ENCODE assay signal across 19 cellular contexts in the genomic region with DNA sequence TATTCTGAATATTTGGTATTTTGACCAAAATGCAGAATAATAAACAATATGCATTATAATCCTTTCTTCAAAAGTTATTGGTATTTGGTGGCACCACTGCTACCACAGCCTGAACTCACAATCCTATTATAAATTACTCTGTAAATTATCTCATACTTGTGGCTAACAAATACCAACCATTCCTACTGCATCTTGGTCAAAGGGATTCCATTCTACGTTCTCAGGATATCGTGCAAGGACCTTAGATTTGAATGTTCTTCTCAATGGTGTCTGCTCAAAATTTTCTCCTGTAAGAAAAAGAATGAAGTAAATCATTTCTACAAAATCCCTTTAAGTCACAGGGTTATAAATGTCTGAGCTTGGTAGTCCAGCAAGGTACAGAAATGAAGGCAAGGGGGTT. TPM values are rescaled to one million over a fixed set of nuclear protein-coding genes. Genes with fewer than 3 reads are reported as not detected.
DNase-seq lines count a peak whose midpoint lies in the region; ATAC-seq, FAIRE-seq and TF ChIP-seq lines count a peak whose summit lies in the region.
"Had no signal": no experiment of that assay in that cellular context is flagged by ENCODE, and none has a peak within 500 bp of the region (broad histone marks: within the 10 kb centered on the region; RNA-seq: fewer than 3 reads in every experiment).

No MANE protein-coding gene starts in this region.

- H3K27me3 ChIP-seq in foreskin keratinocyte: no peaks in the 10 kb centered on the region
- H3K27me3 ChIP-seq: tibial nerve had no signal

- no peaks in the 10 kb centered on the region for H3K36me3 ChIP-seq in OCI-LY7 (ENCODE audit: insufficient read depth, low read length)

- CTCF ChIA-PET in OCI-LY7 (lab: Charles Lee; ENCODE audit: unreplicated experiment): no interaction called here

- H3K27ac ChIP-seq in foreskin keratinocyte (no peak overlapping the region), OCI-LY7 (ENCODE audit: low read depth, low read length, poor library complexity, severe bottlenecking) (no peak overlapping the region)
- H3K27ac ChIP-seq: A549, tibial nerve had no signal

- TF ChIP-seq CTCF in astrocyte of the cerebellum (IDR thresholded peaks at IDR 0.05; ENCODE audit: low read depth, low read length, missing control alignments): no peak
- TF ChIP-seq CTCF in foreskin keratinocyte (conservative IDR thresholded peaks at IDR 0.05): no peak
- no peak for TF ChIP-seq CTCF in OCI-LY7 (conservative IDR thresholded peaks at IDR 0.05; ENCODE audit: low read length)
- no peak for TF ChIP-seq CTCF in D721Med (IDR thresholded peaks at IDR 0.05; ENCODE audit: insufficient read depth, missing control alignments)

- H2AFZ ChIP-seq in OCI-LY7 (ENCODE audit: low read length): no peak overlapping the region

- no TSS peak for BruUV-seq in OCI-LY7 (replicated peaks; lab: Mats Ljungman, UMichigan)

- H3K79me2 ChIP-seq in OCI-LY7 (ENCODE audit: insufficient read depth, low read depth, low read length): no peaks in the 10 kb centered on the region

- intact Hi-C loops in OCI-LY7 (cut with micrococcal nuclease; ENCODE audit: unreplicated experiment): loop anchor here (5.0 kb wide), 1 partner anchor 56 kb away; no protein-coding TSS in a partner anchor

- POLR2A ChIA-PET in OCI-LY7 (lab: Charles Lee): no interaction called here

- in situ Hi-C loops in ACHN (cut with HindIII; ENCODE audit: low pct_ligation_motif_present, low pct_unique_long_range_greater_than_20kb, low sequenced_read_pairs) (no loop called here), astrocyte of the cerebellum (cut with HindIII; ENCODE audit: low sequenced_read_pairs) (no loop called here)

- H3K4me2 ChIP-seq in OCI-LY7 (ENCODE audit: low read length): no peak overlapping the region
- H3K4me2 ChIP-seq: A549 had no signal

- no peaks in the 10 kb centered on the region for H3K9me3 ChIP-seq in OCI-LY7 (ENCODE audit: low read length)
- H3K9me3 ChIP-seq: A549, tibial nerve had no signal

- H4K20me1 ChIP-seq in OCI-LY7 (ENCODE audit: insufficient read depth, low read length): no peaks in the 10 kb centered on the region

- peak; percentile 6 for DNase-seq in ACHN
- DNase-seq in HCEC 1CT: peak; percentile 70
- DNase-seq in astrocyte of the cerebellum (ENCODE audit: low read depth): peak; percentile 61
- DNase-seq in hepatic stellate cell (ENCODE audit: low spot score): peak; percentile 59
- DNase-seq in foreskin keratinocyte: no peak
- no peak for DNase-seq in OCI-LY7 (ENCODE audit: low spot score)
- no peak for DNase-seq in D721Med (ENCODE audit: insufficient read length, low spot score)
- DNase-seq: activated naive CD4-positive, alpha-beta T cell; caudate nucleus; endodermal cell; glutamatergic neuron; KBM-7; NCI-H1417; NCI-H2171 treated with DMSO at 0.1 percent for 48 hours; SIG-M5; stimulated activated CD4-positive, alpha-beta T cell treated with anti-CD3 and anti-CD28 coated beads, Interleukin-4, amount 100 ng/mL, for 24 hours had no signal

- no peak for FAIRE-seq in D721Med (lab: Jason Lieb, UNC)

- H3K4me3 ChIP-seq in astrocyte of the cerebellum (ENCODE audit: low read depth, low read length) (no peak overlapping the region), OCI-LY7 (ENCODE audit: low read depth, low read length, poor library complexity, severe bottlenecking) (no peak overlapping the region)
- H3K4me3 ChIP-seq: A549, tibial nerve had no signal

- ATAC-seq in foreskin keratinocyte: no peak
- ATAC-seq in GM21576 (IDR thresholded peaks at IDR 0.05; ENCODE audit: unreplicated experiment): no peak
- ATAC-seq: A549 had no signal

- H3K4me1 ChIP-seq in foreskin keratinocyte: peaks cover 12% of the 10 kb centered on the region
- peaks cover 14% of the 10 kb centered on the region for H3K4me1 ChIP-seq in OCI-LY7 (ENCODE audit: insufficient read depth, low read length, poor library complexity, severe bottlenecking)

- H3K9me2 ChIP-seq in OCI-LY7 (ENCODE audit: insufficient read depth, low read length): no peaks in the 10 kb centered on the region

RNA-seq across cellular contexts. Expression of a gene that starts 58.7 kb away (rescaled TPM):
- 33.1 and 37.6 TPM in 2 replicates for total RNA-seq in foreskin keratinocyte
- polyA plus RNA-seq in foreskin keratinocyte: 16.2 and 19.9 TPM in 2 replicates
- total RNA-seq in OCI-LY7 (2014; rRNA removed; shearing (Covaris generic)): 8.3 and 10.5 TPM in 2 replicates
- total RNA-seq in OCI-LY7 (2022): 4.0 and 5.1 TPM in 2 replicates

Comparison
In these comparisons a context has a peak if more than half of its experiments do, and no peak if none do; other contexts are left out.
1. DNase-seq: peak in ACHN (single experiment), HCEC 1CT (single experiment), astrocyte of the cerebellum (single experiment) and hepatic stellate cell (single experiment); none in foreskin keratinocyte (0 of 2), OCI-LY7 (single experiment) and D721Med (single experiment).